29 cellular contexts compared by ENCODE assay signal in genomic region chr1:155110381-155110780, GRCh38. TPM values are rescaled to one million over a fixed set of nuclear protein-coding genes. Genes with fewer than 3 reads are reported as not detected.
"Had no signal": no experiment of that assay in that cellular context is flagged by ENCODE, and none has a peak within 500 bp of the region (broad histone marks: within the 10 kb centered on the region; RNA-seq: fewer than 3 reads in every experiment).

No MANE protein-coding gene starts in this region.

- H3K27ac ChIP-seq: esophagus muscularis mucosa, heart right ventricle, left ventricle myocardium inferior, lower lobe of right lung, prostate gland, right atrium auricular region, stomach, thyroid gland, vagina had no signal

- H3K4me3 ChIP-seq: esophagus muscularis mucosa, heart right ventricle, left ventricle myocardium inferior, lower lobe of right lung, prostate gland, right atrium auricular region, smooth muscle cell, stomach, thyroid gland, vagina had no signal

- H3K36me3 ChIP-seq: esophagus muscularis mucosa, heart right ventricle, left ventricle myocardium inferior, lower lobe of right lung, prostate gland, right atrium auricular region, stomach, thyroid gland, vagina had no signal

- H3K4me2 ChIP-seq: smooth muscle cell had no signal

- DNase-seq: effector CD8-positive, alpha-beta T cell; endodermal cell; foreskin melanocyte; glutamatergic neuron; heart right ventricle; hypothalamus; immature natural killer cell; islet precursor cell; kidney glomerular epithelial cell; left colon; left ventricle myocardium inferior; lower lobe of right lung; naive thymus-derived CD8-positive, alpha-beta T cell; nephron progenitor cell; stimulated activated CD4-positive, alpha-beta T cell treated with anti-CD3 and anti-CD28 coated beads, Interleukin-12 subunit alpha, Interleukin-12 subunit beta, amount 100 ng/mL, for 4 hours; stimulated activated CD4-positive, alpha-beta T cell treated with anti-CD3 and anti-CD28 coated beads, Interleukin-1b, Interleukin-23, amount 100 ng/mL, for 48 hours; stimulated activated CD4-positive, alpha-beta T cell treated with anti-CD3 and anti-CD28 coated beads, Interleukin-4, amount 100 ng/mL, for 24 hours; stimulated activated naive CD4-positive, alpha-beta T cell treated with Interleukin-2 at 50 U/mL for 16 hours; stomach; thyroid gland; trophoblast cell had no signal

- H3K9me3 ChIP-seq: esophagus muscularis mucosa, heart right ventricle, left ventricle myocardium inferior, lower lobe of right lung, prostate gland, right atrium auricular region, stomach, thyroid gland, vagina had no signal

- H3K4me1 ChIP-seq: lower lobe of right lung, prostate gland, thyroid gland, vagina had no signal

- ATAC-seq: heart right ventricle; left colon; lower lobe of right lung; naive thymus-derived CD8-positive, alpha-beta T cell; sciatic nerve; stimulated activated effector memory CD8-positive, alpha-beta T cell treated with anti-CD3 and anti-CD28 coated beads, Interleukin-12 subunit alpha, Interleukin-12 subunit beta, amount 100 ng/mL, for 72 hours had no signal

- H3K27me3 ChIP-seq: esophagus muscularis mucosa, heart right ventricle, right atrium auricular region, stomach, thyroid gland, vagina had no signal

RNA-seq across cellular contexts. Expression of gene EFNA1, which starts 17.3 kb away (rescaled TPM):
- total RNA-seq: fibroblast of lung had no signal

RNA-seq across cellular contexts. Expression of gene EFNA3, which starts 31.7 kb away (rescaled TPM):
- total RNA-seq: stomach had no signal
